ENCODE assay signal across 8 cellular contexts in genomic region chr2:162073776-162074578, GRCh38. TPM values are rescaled to one million over a fixed set of nuclear protein-coding genes. Genes with fewer than 3 reads are reported as not detected.
A peak's percentile ranks its signal among the peaks of the same experiment; 100 is the strongest.
DNase-seq lines count a peak whose midpoint lies in the region; ATAC-seq, FAIRE-seq and TF ChIP-seq lines count a peak whose summit lies in the region.

DPP4 (minus strand) TSS chr2:162074215; CDS start chr2:162073981, 234 bp downstream.

- H2BK5ac ChIP-seq in mesenchymal stem cell (ENCODE audit: low read depth, low read length, poor library complexity, severe bottlenecking) = peak within 1 kb of the TSS; percentile 47

- ATAC-seq in GM19397 (IDR thresholded peaks at IDR 0.05; ENCODE audit: unreplicated experiment) (peak; percentile 90), HG03460 (IDR thresholded peaks at IDR 0.05; ENCODE audit: unreplicated experiment) (peak; percentile 89)

- no peaks in the 10 kb centered on the region for H3K27me3 ChIP-seq in mesenchymal stem cell (ENCODE audit: control insufficient read depth in 1 of 2, insufficient read depth in 1 of 2, low read length in 2 of 2)

- no peak for TF ChIP-seq POLR2A in H54 (IDR thresholded peaks at IDR 0.05; ENCODE audit: low read depth, low read length)

- TF ChIP-seq CTCF in VCaP (conservative IDR thresholded peaks at IDR 0.05) = no peak; the same call in 1 of the 2 replicates

- WGBS in mesenchymal stem cell = 2% methylated on average over 55 of the region's 76 CpGs

- H2AFZ ChIP-seq in mesenchymal stem cell (ENCODE audit: low read depth, low read length) = peak within 1 kb of the TSS; percentile 74

- no peaks in the 10 kb centered on the region for H3K79me1 ChIP-seq in mesenchymal stem cell (replicated peaks; ENCODE audit: low read length, poor library complexity, severe bottlenecking)

- H2BK15ac ChIP-seq in mesenchymal stem cell (ENCODE audit: low read depth, poor library complexity, severe bottlenecking) = peak within 1 kb of the TSS; percentile 91

- H3K9ac ChIP-seq in mesenchymal stem cell (ENCODE audit: low read length) = peak within 1 kb of the TSS; percentile 98

- peak within 1 kb of the TSS; percentile 91 for H3K4me2 ChIP-seq in mesenchymal stem cell (ENCODE audit: low read length, poor library complexity, severe bottlenecking)

- no peak within 1 kb of the TSS for H2AK5ac ChIP-seq in mesenchymal stem cell (ENCODE audit: low read length, severe bottlenecking)

- peak within 1 kb of the TSS; percentile 92 for H2BK120ac ChIP-seq in mesenchymal stem cell (ENCODE audit: low read depth, low read length)

- H3K4ac ChIP-seq in mesenchymal stem cell (ENCODE audit: low read depth in 1 of 2, low read length in 2 of 2) = peak within 1 kb of the TSS; percentile 47 to 57

- H3K14ac ChIP-seq in mesenchymal stem cell (ENCODE audit: low read length in 2 of 2) = peak within 1 kb of the TSS in 1 of 2 experiments; percentile 18

- H3K36me3 ChIP-seq in mesenchymal stem cell (ENCODE audit: control insufficient read depth in 1 of 2, insufficient read depth in 2 of 2, low read depth in 1 of 2, low read length in 2 of 2) = peaks cover 0 to 58% of the 10 kb centered on the region in 2 experiments

- peak within 1 kb of the TSS; percentile 61 to 76 for H3K18ac ChIP-seq in mesenchymal stem cell (ENCODE audit: low read depth in 1 of 2, low read length in 2 of 2)

- peak within 1 kb of the TSS; percentile 43 for H4K8ac ChIP-seq in mesenchymal stem cell (ENCODE audit: low read length)

- H3K9me3 ChIP-seq in mesenchymal stem cell (ENCODE audit: control insufficient read depth, low read length) = peaks cover 24% of the 10 kb centered on the region

- peak within 1 kb of the TSS; percentile 59 to 91 for H3K4me3 ChIP-seq in mesenchymal stem cell (ENCODE audit: insufficient read depth in 1 of 2, low read depth in 1 of 2, low read length in 2 of 2)

- no peak within 1 kb of the TSS for H3K23ac ChIP-seq in mesenchymal stem cell (ENCODE audit: low read length in 2 of 2)

- H3K4me1 ChIP-seq in mesenchymal stem cell (ENCODE audit: control insufficient read depth, insufficient read depth, low read depth, low read length) = peaks cover 19% of the 10 kb centered on the region

- H3K27ac ChIP-seq in VCaP = peak within 1 kb of the TSS; percentile 76
- H3K27ac ChIP-seq in mesenchymal stem cell (ENCODE audit: low read length, poor library complexity, severe bottlenecking) = no peak within 1 kb of the TSS

- in situ Hi-C loops in Caki2 (cut with HindIII; ENCODE audit: low pct_unique_long_range_greater_than_20kb, low sequenced_read_pairs) = no loop called here

- no peak for FAIRE-seq in H54 (lab: Jason Lieb, UNC)

- H4K91ac ChIP-seq in mesenchymal stem cell (ENCODE audit: low read length) = peak within 1 kb of the TSS; percentile 58

- peak within 1 kb of the TSS; percentile 38 to 74 for H2BK12ac ChIP-seq in mesenchymal stem cell (ENCODE audit: low read length in 2 of 2)

- peak; percentile 67 for DNase-seq in Caki2 (ENCODE audit: low read depth)
- DNase-seq in dermis blood vessel endothelial cell = peak; percentile 51
- peak; percentile 42 for DNase-seq in mesenchymal stem cell
- peak; percentile 17 to 19 for DNase-seq in stimulated activated CD8-positive, alpha-beta memory T cell treated with anti-CD3 and anti-CD28 coated beads, Interleukin-7, amount 100 ng/mL, for 1 hour (ENCODE audit: low read depth in 2 of 2)
- DNase-seq in H54 (ENCODE audit: insufficient read length, low spot score) = no peak

RNA-seq across cellular contexts. Expression of gene DPP4, which starts in this region (rescaled TPM):
- total RNA-seq in Caki2 (2014; rRNA removed; shearing (Covaris generic); ENCODE audit: low replicate concordance) = 22.0 and 37.5 TPM in 2 replicates
- total RNA-seq in dermis blood vessel endothelial cell = 84.1 and 175 TPM in 2 replicates
- polyA plus RNA-seq in mesenchymal stem cell (2013, experiment 1 of 2) = 80.0 TPM
- 82.7 TPM for polyA plus RNA-seq in mesenchymal stem cell (2013, experiment 2 of 2)
